Comparison of ENCODE assay signal across 15 cellular contexts in the genomic region with DNA sequence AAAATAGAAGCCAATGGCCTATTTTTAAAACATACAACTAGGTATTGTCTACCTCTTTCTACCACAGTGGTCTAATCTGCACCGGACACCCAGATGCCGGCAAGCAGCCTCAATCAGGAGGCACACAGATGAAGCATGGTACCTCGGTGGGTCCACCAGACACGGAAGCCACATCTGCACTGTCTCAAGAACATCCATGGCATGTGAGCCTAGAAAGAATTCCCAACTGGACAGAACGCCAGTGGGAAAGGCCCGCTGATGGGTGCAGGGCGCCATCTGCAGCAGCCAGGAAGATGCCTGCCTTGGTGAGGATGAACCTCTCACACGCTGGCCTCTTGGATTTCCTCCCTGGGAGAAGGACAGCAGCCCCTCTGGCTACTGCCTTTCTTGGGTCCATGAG.
DNase-seq lines count a peak whose midpoint lies in the region; ATAC-seq and TF ChIP-seq lines count a peak whose summit lies in the region.
"Had no signal": no experiment of that assay in that cellular context is flagged by ENCODE, and none has a peak within 500 bp of the region (broad histone marks: within the 10 kb centered on the region; RNA-seq: fewer than 3 reads in every experiment).

No MANE protein-coding gene starts in this region.

- WGBS in esophagus, 2 donors = 97% methylated on average over 8 of the region's 8 CpGs
- 95% methylated on average over 8 of the region's 8 CpGs for WGBS in prostate gland

- H3K27ac ChIP-seq in esophagus (ENCODE audit: low read depth in 2 of 2, low read length in 1 of 2) (peak overlapping the region; percentile 0 to 23), prostate gland (peak overlapping the region; percentile 80 to 86), vagina (peak overlapping the region; percentile 97)
- H3K27ac ChIP-seq: foreskin keratinocyte, HL-60 had no signal

- H3K36me3 ChIP-seq in esophagus (ENCODE audit: control insufficient read depth in 2 of 2, insufficient read depth in 2 of 2, low read length in 1 of 2) (no peaks in the 10 kb centered on the region), prostate gland (no peaks in the 10 kb centered on the region), vagina (no peaks in the 10 kb centered on the region)

- peak; percentile 34 for DNase-seq in Right ventricle myocardium inferior (ENCODE audit: missing footprints)
- no peak for DNase-seq in Right ventricle myocardium superior
- DNase-seq in prostate gland (ENCODE audit: low spot score) = no peak
- no peak for DNase-seq in vagina (ENCODE audit: extremely low spot score in 2 of 2)
- no peak for DNase-seq in NCI-H69 (lab: John Stamatoyannopoulos, UW)
- no peak for DNase-seq in activated CD4-positive, CD25-positive, alpha-beta regulatory T cell treated with anti-CD3 and anti-CD28 coated beads, Interleukin-2, amount 50 U/mL, for 72 hours
- no peak for DNase-seq in NCI-H1048 (lab: John Stamatoyannopoulos, UW)
- DNase-seq: foreskin keratinocyte, H9, NCI-H2081, NCI-H82, SIG-M5 had no signal

- H3K9me3 ChIP-seq in esophagus (ENCODE audit: control insufficient read depth in 2 of 2, insufficient read depth in 1 of 2, low read depth in 1 of 2, low read length in 1 of 2) (no peaks in the 10 kb centered on the region), prostate gland (no peaks in the 10 kb centered on the region), vagina (no peaks in the 10 kb centered on the region)

- no peak for TF ChIP-seq CTCF in prostate gland (IDR thresholded peaks at IDR 0.05)
- no peak for TF ChIP-seq CTCF in vagina (IDR thresholded peaks at IDR 0.05)

- no peak for ATAC-seq in Right ventricle myocardium inferior
- no peak for ATAC-seq in Right ventricle myocardium superior (ENCODE audit: poor library complexity)
- ATAC-seq: foreskin keratinocyte, right cardiac atrium had no signal

- H3K4me3 ChIP-seq in esophagus (ENCODE audit: low read depth in 1 of 2, low read length in 2 of 2) (no peak overlapping the region), prostate gland (no peak overlapping the region), vagina (no peak overlapping the region)

- no peaks in the 10 kb centered on the region for H3K27me3 ChIP-seq in esophagus (ENCODE audit: control insufficient read depth in 1 of 2, insufficient read depth in 2 of 2, low read length in 2 of 2)
- no peaks in the 10 kb centered on the region for H3K27me3 ChIP-seq in prostate gland (replicated peaks; ENCODE audit: insufficient read depth)
- no peaks in the 10 kb centered on the region for H3K27me3 ChIP-seq in vagina
- H3K27me3 ChIP-seq: foreskin keratinocyte had no signal

- TF ChIP-seq POLR2A in prostate gland (IDR thresholded peaks at IDR 0.05) (no peak), vagina (IDR thresholded peaks at IDR 0.05) (no peak)

- H3K4me1 ChIP-seq in esophagus (ENCODE audit: control insufficient read depth in 2 of 2, insufficient read depth in 2 of 2, low read length in 1 of 2) = peaks cover 16 to 38% of the 10 kb centered on the region in 2 donors
- peaks cover 35% of the 10 kb centered on the region for H3K4me1 ChIP-seq in prostate gland (replicated peaks)
- peaks cover 90% of the 10 kb centered on the region for H3K4me1 ChIP-seq in vagina
- H3K4me1 ChIP-seq: foreskin keratinocyte had no signal

- intact Hi-C loops in Right ventricle myocardium inferior (cut with DNase I) (loop anchor here (5.0 kb wide), 1 partner anchor 77 kb away; a partner anchor contains a TSS), Right ventricle myocardium superior (cut with DNase I) (loop anchor here (10.0 kb wide), 3 partner anchors 75 to 155 kb away; a partner anchor contains a TSS), prostate gland (cut with DNase I) (no loop called here), vagina (cut with DNase I) (no loop called here)

Comparison
In these comparisons a context has a peak if more than half of its experiments do, and no peak if none do; other contexts are left out.
1. H3K27ac ChIP-seq: peak in every context shown above with its lines; median percentile 97 in vagina; 83 in prostate gland; 12 in esophagus.
2. intact Hi-C loops: an anchor here in Right ventricle myocardium inferior (5.0 kb wide) and Right ventricle myocardium superior (10.0 kb wide); none called in prostate gland and vagina.